ENCODE assay signal across 8 cellular contexts in genomic region chr7:117873933-117874530, GRCh38. TPM values are rescaled to one million over a fixed set of nuclear protein-coding genes. Genes with fewer than 3 reads are reported as not detected.
A peak's percentile ranks its signal among the peaks of the same experiment; 100 is the strongest.
DNase-seq lines count a peak whose midpoint lies in the region; ATAC-seq and TF ChIP-seq lines count a peak whose summit lies in the region.

No MANE protein-coding gene starts in this region.

- H3K4me1 Mint-ChIP-seq in neural crest cell, result peaks cover 37% of the 10 kb centered on the region

- H3K36me3 ChIP-seq in A673 (ENCODE audit: insufficient read depth, low read length, poor library complexity, severe bottlenecking), result no peaks in the 10 kb centered on the region
- H3K36me3 ChIP-seq in PC-3 (ENCODE audit: low read depth, low read length), result no peaks in the 10 kb centered on the region

- H3K4me1 ChIP-seq in A673 (ENCODE audit: insufficient read depth, low read length, poor library complexity, severe bottlenecking) (peaks cover 59% of the 10 kb centered on the region), PC-3 (ENCODE audit: insufficient read depth, low read length) (0 out of 2 replicates have a peak, but pooled peaks cover 6% of the 10 kb centered on the region)

- CTCF ChIA-PET in A673 (lab: Charles Lee) (no interaction called here), PC-3 (lab: Charles Lee) (interaction anchor here (0.6 to 1.4 kb wide), 4 partner anchors 75 to 297 kb away, joined by 3 to 10 read pairs (median 6); no protein-coding TSS in a partner anchor), RWPE1 (lab: Yijun Ruan, JAX) (no interaction called here)

- H3F3A ChIP-seq in PC-3 (ENCODE audit: low read length, unreplicated experiment), result no peaks in the 10 kb centered on the region

- H3K27me3 ChIP-seq in A673 (replicated peaks; ENCODE audit: insufficient read depth, low read depth, low read length, poor library complexity), result no peaks in the 10 kb centered on the region
- H3K27me3 ChIP-seq in PC-3 (ENCODE audit: low read length), result peaks cover 28% of the 10 kb centered on the region

- H3K4me3 ChIP-seq in A673 (ENCODE audit: low read depth, low read length, poor library complexity, severe bottlenecking), result peak overlapping the region; percentile 85
- peak overlapping the region; percentile 71 for H3K4me3 ChIP-seq in PC-3 (ENCODE audit: low read length)
- H3K4me3 ChIP-seq in epithelial cell of proximal tubule (ENCODE audit: low read depth, low read length), result peak overlapping the region; percentile 92

- TF ChIP-seq CTCF in A673 (conservative IDR thresholded peaks at IDR 0.05; ENCODE audit: low read depth, low read length), result no peak; the same call in 1 of the 2 replicates
- no peak for TF ChIP-seq CTCF in PC-3 (conservative IDR thresholded peaks at IDR 0.05; ENCODE audit: low read depth, low read length)
- TF ChIP-seq CTCF in epithelial cell of proximal tubule (conservative IDR thresholded peaks at IDR 0.05; ENCODE audit: low read depth, low read length), result no peak
- TF ChIP-seq CTCF in neural crest cell (conservative IDR thresholded peaks at IDR 0.05), result no peak
- TF ChIP-seq CTCF in RWPE1 (conservative IDR thresholded peaks at IDR 0.05; ENCODE audit: low read depth), result no peak

- DNase-seq in A673 (ENCODE audit: low spot score) (no peak), PC-3 (no peak), epithelial cell of proximal tubule (ENCODE audit: low read depth) (no peak), neural crest cell (ENCODE audit: low read depth, low spot score) (no peak), RWPE1 (ENCODE audit: low spot score) (no peak), NCI-H2107 treated with DMSO at 0.1 percent for 48 hours (lab: John Stamatoyannopoulos, UW; ENCODE audit: unreplicated experiment) (no peak), SHP77 (lab: John Stamatoyannopoulos, UW) (no peak), putamen (ENCODE audit: low spot score) (no peak)

- peaks cover 22% of the 10 kb centered on the region for H3K27me3 Mint-ChIP-seq in neural crest cell (ENCODE audit: low read depth)

- ATAC-seq in PC-3, result no peak

- intact Hi-C loops in A673 (cut with micrococcal nuclease; ENCODE audit: unreplicated experiment), result loop anchor here (2.0 to 5.0 kb wide), 2 partner anchors 98 to 123 kb away; no protein-coding TSS in a partner anchor
- intact Hi-C loops in PC-3 (cut with micrococcal nuclease), result loop anchor here (1.0 to 2.0 kb wide), 6 partner anchors 74 to 311 kb away; partner anchors contain the start of gene LSM8

- no TSS peak for BruUV-seq in A673 (replicated peaks; lab: Mats Ljungman, UMichigan)
- no TSS peak for BruUV-seq in PC-3 (replicated peaks; lab: Mats Ljungman, UMichigan)

- H3K9ac ChIP-seq in PC-3 (ENCODE audit: low read length), result no peak overlapping the region

- POLR2A ChIA-PET in A673 (lab: Charles Lee; ENCODE audit: low non-redundant PET), result interaction anchor here (0.6 kb wide), 1 partner anchor 21 kb away, joined by 3 read pairs; no protein-coding TSS in a partner anchor
- POLR2A ChIA-PET in PC-3 (lab: Charles Lee; ENCODE audit: unreplicated experiment), result no interaction called here
- POLR2A ChIA-PET in RWPE1 (lab: Yijun Ruan, JAX; ENCODE audit: low non-redundant PET), result no interaction called here

- H3K4me3 Mint-ChIP-seq in neural crest cell, result peak overlapping the region; percentile 87

- H3K9me3 ChIP-seq in A673 (ENCODE audit: low read depth, low read length, poor library complexity, severe bottlenecking), result no peaks in the 10 kb centered on the region
- H3K9me3 ChIP-seq in PC-3 (ENCODE audit: low read length), result no peaks in the 10 kb centered on the region

- H3K27ac ChIP-seq in A673 (ENCODE audit: low read depth, low read length, poor library complexity, severe bottlenecking) (peak overlapping the region; percentile 85), PC-3 (ENCODE audit: low read length) (no peak overlapping the region), RWPE1 (no peak overlapping the region)

- no peak overlapping the region for H3K27ac Mint-ChIP-seq in neural crest cell (ENCODE audit: unreplicated experiment)

- H3K79me2 ChIP-seq in PC-3 (ENCODE audit: low read length), result no peaks in the 10 kb centered on the region

- H4K20me1 ChIP-seq in PC-3 (ENCODE audit: low read length), result no peaks in the 10 kb centered on the region

- no peaks in the 10 kb centered on the region for H3K9me3 Mint-ChIP-seq in neural crest cell

- peak overlapping the region; percentile 83 for H2AFZ ChIP-seq in PC-3 (ENCODE audit: low read length)

- no peaks in the 10 kb centered on the region for H3K36me3 Mint-ChIP-seq in neural crest cell (ENCODE audit: low read depth)

- peak overlapping the region; percentile 88 for H3K4me2 ChIP-seq in PC-3 (ENCODE audit: low read length)

- H3K9me2 ChIP-seq in PC-3 (replicated peaks; ENCODE audit: low read length), result no peaks in the 10 kb centered on the region

RNA-seq across cellular contexts. Expression of gene CTTNBP2, which starts 0.8 kb away (rescaled TPM):
- total RNA-seq in A673 (2021) (21.8 and 26.3 TPM in 2 replicates), PC-3 (2014; rRNA removed) (1.0 and 1.1 TPM in 2 replicates), epithelial cell of proximal tubule (1.8 and 2.0 TPM in 2 replicates), neural crest cell (9.9 and 12.5 TPM in 2 replicates)
